In the genomic region with DNA sequence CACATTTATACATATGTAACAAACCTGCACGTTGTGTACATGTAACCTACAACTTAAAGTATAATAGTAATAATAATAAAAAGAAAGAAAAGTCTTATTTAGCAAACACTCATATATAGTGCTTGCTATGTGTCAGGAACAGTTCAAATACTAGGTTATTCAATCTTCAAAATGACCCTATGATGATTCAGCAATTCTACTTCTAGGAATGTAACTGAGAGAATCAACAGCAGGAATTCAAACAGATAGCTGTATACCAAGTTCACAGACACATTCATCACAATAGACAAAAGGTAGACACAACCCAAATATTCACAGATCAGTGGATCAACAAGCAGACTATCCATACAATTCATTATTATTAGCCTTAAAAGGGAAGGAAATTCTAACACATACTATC, we compare ENCODE assay signal across 13 cellular contexts.
A peak's percentile ranks its signal among the peaks of the same experiment; 100 is the strongest.
DNase-seq lines count a peak whose midpoint lies in the region; TF ChIP-seq lines count a peak whose summit lies in the region.
"Had no signal": no experiment of that assay in that cellular context is flagged by ENCODE, and none has a peak within 500 bp of the region (broad histone marks: within the 10 kb centered on the region; RNA-seq: fewer than 3 reads in every experiment).

No MANE protein-coding gene starts in this region.

- H3K4me1 ChIP-seq in stomach: peaks cover 0 to 23% (median 17%) of the 10 kb centered on the region in 4 donors

- H3K27me3 ChIP-seq in stomach: no peaks in the 10 kb centered on the region

- TF ChIP-seq EP300 in stomach (IDR thresholded peaks at IDR 0.05): no peak

- H3K4me3 ChIP-seq in stomach: no peak overlapping the region
- H3K4me3 ChIP-seq: GM23338 had no signal

- no peak for TF ChIP-seq POLR2A in stomach (IDR thresholded peaks at IDR 0.05)

- H3K27ac ChIP-seq in stomach: no peak overlapping the region

- no peaks in the 10 kb centered on the region for H3K9me3 ChIP-seq in stomach

- no peaks in the 10 kb centered on the region for H3K27me3 Mint-ChIP-seq in Calu3 (ENCODE audit: unreplicated experiment)
- no peaks in the 10 kb centered on the region for H3K27me3 Mint-ChIP-seq in type B pancreatic cell

- 80 to 91% (median 82%) methylated on average over 1 of the region's 1 CpG for WGBS in stomach, 5 donors

- peaks cover 7% of the 10 kb centered on the region for H3K36me3 Mint-ChIP-seq in Calu3 (ENCODE audit: insufficient read depth, unreplicated experiment)
- H3K36me3 Mint-ChIP-seq in type B pancreatic cell: peaks cover 3% of the 10 kb centered on the region
- H3K36me3 Mint-ChIP-seq: CD14-positive monocyte; CD8-positive, alpha-beta T cell had no signal

- H3K27ac Mint-ChIP-seq in Calu3 (ENCODE audit: unreplicated experiment) (peak overlapping the region; percentile 13), type B pancreatic cell (peak overlapping the region; percentile 76)
- H3K27ac Mint-ChIP-seq: CD14-positive monocyte; CD8-positive, alpha-beta T cell; GM23338 had no signal

- intact Hi-C loops in Calu3 (cut with micrococcal nuclease; ENCODE audit: unreplicated experiment): loop anchor here (5.0 kb wide), 1 partner anchor 67 kb away; no protein-coding TSS in a partner anchor
- intact Hi-C loops in stomach (cut with DNase I; ENCODE audit: low total_unique reads): no loop called here

- DNase-seq in Calu3 (no peak), OCI-M1 (lab: John Stamatoyannopoulos, UW) (peak; percentile 3), kidney glomerular epithelial cell (lab: John Stamatoyannopoulos, UW) (peak; percentile 28), type B pancreatic cell (ENCODE audit: extremely low spot score, unreplicated experiment) (no peak), NCI-H748 treated with DMSO at 0.1 percent for 48 hours (lab: John Stamatoyannopoulos, UW) (no peak), stomach (no peak)
- DNase-seq: CD8-positive, alpha-beta T cell; DMS 273 treated with DMSO at 0.1 percent for 48 hours; DMS79 treated with DMSO at 0.1 percent for 48 hours; EL; H7 had no signal

- H3K36me3 ChIP-seq in stomach: no peaks in the 10 kb centered on the region

- no peak overlapping the region for H3K4me3 Mint-ChIP-seq in Calu3 (ENCODE audit: low read depth, unreplicated experiment)
- H3K4me3 Mint-ChIP-seq in type B pancreatic cell: peak overlapping the region; percentile 39
- H3K4me3 Mint-ChIP-seq: CD14-positive monocyte; CD8-positive, alpha-beta T cell; GM23338 had no signal

- CTCF ChIA-PET in Calu3 (lab: Charles Lee): interaction anchor here (2.8 kb wide), 1 partner anchor 11 kb away, joined by 7 read pairs; no protein-coding TSS in a partner anchor

- BruUV-seq in Calu3 (replicated peaks; lab: Mats Ljungman, UMichigan): no TSS peak

- TF ChIP-seq CTCF in Calu3 (IDR thresholded peaks at IDR 0.05; ENCODE audit: unreplicated experiment): no peak
- TF ChIP-seq CTCF in type B pancreatic cell (conservative IDR thresholded peaks at IDR 0.05): no peak
- TF ChIP-seq CTCF in stomach (IDR thresholded peaks at IDR 0.05): no peak

- H3K4me1 Mint-ChIP-seq in Calu3 (ENCODE audit: low read depth, unreplicated experiment) (peaks cover 52% of the 10 kb centered on the region), type B pancreatic cell (ENCODE audit: unreplicated experiment) (peaks cover 22% of the 10 kb centered on the region)
- H3K4me1 Mint-ChIP-seq: CD14-positive monocyte had no signal

- H3K9me3 Mint-ChIP-seq in Calu3 (ENCODE audit: low read depth, unreplicated experiment) (no peaks in the 10 kb centered on the region), type B pancreatic cell (no peaks in the 10 kb centered on the region)
- H3K9me3 Mint-ChIP-seq: CD8-positive, alpha-beta T cell; GM23338 had no signal

Comparison
In these comparisons a context has a peak if more than half of its experiments do, and no peak if none do; other contexts are left out.
1. DNase-seq: peak in OCI-M1 (single experiment) and kidney glomerular epithelial cell (single experiment); none in Calu3 (single experiment), type B pancreatic cell (single experiment), NCI-H748 treated with DMSO at 0.1 percent for 48 hours (single experiment) and stomach (single experiment).